Comparison of ENCODE assay signal across 17 cellular contexts in the genomic region with DNA sequence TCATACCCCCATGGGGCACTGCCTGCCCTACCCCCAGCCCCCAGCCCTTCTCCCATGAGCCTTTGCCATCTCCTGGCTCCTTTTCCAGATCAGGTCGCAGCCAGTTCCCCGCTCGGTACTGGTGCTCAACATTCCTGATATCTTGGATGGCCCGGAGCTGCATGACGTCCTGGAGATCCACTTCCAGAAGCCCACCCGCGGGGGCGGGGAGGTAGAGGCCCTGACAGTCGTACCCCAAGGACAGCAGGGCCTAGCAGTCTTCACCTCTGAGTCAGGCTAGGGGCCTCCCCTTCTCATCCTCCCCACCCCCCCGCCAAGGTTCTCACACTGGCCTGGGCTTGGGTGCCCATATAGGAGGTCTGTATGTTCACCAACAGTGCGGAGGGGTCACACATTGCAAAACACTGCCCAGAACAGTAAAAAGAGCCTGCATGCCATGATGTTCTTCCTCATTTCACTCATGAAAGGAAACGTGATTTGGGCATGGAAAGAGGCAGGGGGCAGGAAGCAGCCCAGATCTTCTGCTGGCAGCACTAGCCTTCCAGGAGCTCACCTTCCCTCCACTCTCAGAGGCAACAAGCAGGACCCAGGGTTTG. TPM values are rescaled to one million over a fixed set of nuclear protein-coding genes. Genes with fewer than 3 reads are reported as not detected.
A peak's percentile ranks its signal among the peaks of the same experiment; 100 is the strongest.
DNase-seq lines count a peak whose midpoint lies in the region; ATAC-seq and TF ChIP-seq lines count a peak whose summit lies in the region.
"Had no signal": no experiment of that assay in that cellular context is flagged by ENCODE, and none has a peak within 500 bp of the region (broad histone marks: within the 10 kb centered on the region; RNA-seq: fewer than 3 reads in every experiment).

No MANE protein-coding gene starts in this region.

- no peak for TF ChIP-seq EP300 in esophagus muscularis mucosa (IDR thresholded peaks at IDR 0.05)

- ATAC-seq in Right ventricle myocardium superior (ENCODE audit: poor library complexity) (peak; percentile 20), HG03095 (IDR thresholded peaks at IDR 0.05; ENCODE audit: unreplicated experiment) (no peak), HG03159 (IDR thresholded peaks at IDR 0.05; ENCODE audit: unreplicated experiment) (no peak), SK-N-SH treated with all-trans-retinoic acid at 6 μM for 48 hours (no peak)
- ATAC-seq: activated CD8-positive, alpha-beta memory T cell treated with anti-CD3 and anti-CD28 coated beads, Interleukin-2, amount 10 ng/mL, durations not matched to agents 7 days and 5 days had no signal

- H3K4me1 ChIP-seq in esophagus muscularis mucosa = peaks cover 77 to 89% (median 82%) of the 10 kb centered on the region in 4 donors
- H3K4me1 ChIP-seq in neutrophil (ENCODE audit: control insufficient read depth in 1 of 2, insufficient read depth in 1 of 2, low read depth in 1 of 2, low read length in 1 of 2) = peaks cover 32 to 36% of the 10 kb centered on the region in 2 experiments

- H3K36me3 ChIP-seq in esophagus muscularis mucosa = peaks cover 12 to 69% (median 60%) of the 10 kb centered on the region in 4 donors
- peaks cover 53% of the 10 kb centered on the region for H3K36me3 ChIP-seq in neutrophil

- DNase-seq in Right ventricle myocardium superior = no peak
- no peak for DNase-seq in cardiac septum (ENCODE audit: low spot score)
- no peak for DNase-seq in esophagus muscularis mucosa (ENCODE audit: extremely low spot score)
- no peak for DNase-seq in activated T-cell treated with anti-CD3 and anti-CD28 coated beads, Interleukin-2, amount 50 U/mL, for 1 hour
- DNase-seq: activated CD8-positive, alpha-beta memory T cell treated with anti-CD3 and anti-CD28 coated beads, Interleukin-2, amount 10 ng/mL, durations not matched to agents 7 days and 5 days; activated naive CD4-positive, alpha-beta T cell treated with anti-CD3 and anti-CD28 coated beads for 36 hours; Caco-2; effector memory CD4-positive, alpha-beta T cell; immature natural killer cell; NCI-H1436; NCI-H226 had no signal

- H3K27ac ChIP-seq in esophagus muscularis mucosa (replicated peaks in 1 of 4) = peak overlapping the region; percentile 58 to 75 (median 66)
- H3K27ac ChIP-seq in neutrophil = peak overlapping the region; percentile 55
- H3K27ac ChIP-seq: A549, VCaP had no signal

- intact Hi-C loops in Right ventricle myocardium superior (cut with DNase I) (no loop called here), cardiac septum (cut with DNase I) (no loop called here), esophagus muscularis mucosa (cut with DNase I) (no loop called here)

- TF ChIP-seq POLR2A in esophagus muscularis mucosa (IDR thresholded peaks at IDR 0.05; ENCODE audit: low read depth) = no peak

- H3K27me3 ChIP-seq in esophagus muscularis mucosa (no peaks in the 10 kb centered on the region), neutrophil (no peaks in the 10 kb centered on the region)

- TF ChIP-seq CTCF in esophagus muscularis mucosa (IDR thresholded peaks at IDR 0.05) (no peak), neutrophil (IDR thresholded peaks at IDR 0.05) (no peak)

- H3K4me3 ChIP-seq in esophagus muscularis mucosa = no peak overlapping the region
- no peak overlapping the region for H3K4me3 ChIP-seq in neutrophil (ENCODE audit: low read depth in 1 of 2, low read length in 1 of 2)
- H3K4me3 ChIP-seq: A549 had no signal

- WGBS in esophagus muscularis mucosa = 79% methylated on average over 9 of the region's 12 CpGs

- H3K9me3 ChIP-seq in esophagus muscularis mucosa (no peaks in the 10 kb centered on the region), neutrophil (no peaks in the 10 kb centered on the region)
- H3K9me3 ChIP-seq: A549, Caco-2 had no signal

TF ChIP-seq in SK-N-SH treated with all-trans-retinoic acid at 6 μM for 48 hours, 23 proteins besides CTCF, POLR2A, EP300 and RAD21:
- TF ChIP-seq ISL1 (CRISPR knock-in tag; IDR thresholded peaks at IDR 0.05) = no peak
- TF ChIP-seq SNAI2 (CRISPR knock-in tag; IDR thresholded peaks at IDR 0.05) = no peak
- TF ChIP-seq ZFP30 (CRISPR knock-in tag; IDR thresholded peaks at IDR 0.05) = no peak
- no peak for TF ChIP-seq CSDC2 (CRISPR knock-in tag; IDR thresholded peaks at IDR 0.05)
- no peak for TF ChIP-seq OSR1 (CRISPR knock-in tag; IDR thresholded peaks at IDR 0.05)
- no peak for TF ChIP-seq ZC3H10 (CRISPR knock-in tag; IDR thresholded peaks at IDR 0.05)
- no peak for TF ChIP-seq POU6F1 (CRISPR knock-in tag; IDR thresholded peaks at IDR 0.05; ENCODE audit: borderline replicate concordance, low read depth)
- no peak for TF ChIP-seq RARB (CRISPR knock-in tag; IDR thresholded peaks at IDR 0.05)
- TF ChIP-seq ESRRG (CRISPR knock-in tag; IDR thresholded peaks at IDR 0.05) = no peak
- no peak for TF ChIP-seq ZFP3 (CRISPR knock-in tag; IDR thresholded peaks at IDR 0.05)
- no peak for TF ChIP-seq TCF4 (CRISPR knock-in tag; IDR thresholded peaks at IDR 0.05; ENCODE audit: borderline replicate concordance)
- no peak for TF ChIP-seq TOX (CRISPR knock-in tag; IDR thresholded peaks at IDR 0.05; ENCODE audit: borderline replicate concordance)
- TF ChIP-seq, protein P1, sequence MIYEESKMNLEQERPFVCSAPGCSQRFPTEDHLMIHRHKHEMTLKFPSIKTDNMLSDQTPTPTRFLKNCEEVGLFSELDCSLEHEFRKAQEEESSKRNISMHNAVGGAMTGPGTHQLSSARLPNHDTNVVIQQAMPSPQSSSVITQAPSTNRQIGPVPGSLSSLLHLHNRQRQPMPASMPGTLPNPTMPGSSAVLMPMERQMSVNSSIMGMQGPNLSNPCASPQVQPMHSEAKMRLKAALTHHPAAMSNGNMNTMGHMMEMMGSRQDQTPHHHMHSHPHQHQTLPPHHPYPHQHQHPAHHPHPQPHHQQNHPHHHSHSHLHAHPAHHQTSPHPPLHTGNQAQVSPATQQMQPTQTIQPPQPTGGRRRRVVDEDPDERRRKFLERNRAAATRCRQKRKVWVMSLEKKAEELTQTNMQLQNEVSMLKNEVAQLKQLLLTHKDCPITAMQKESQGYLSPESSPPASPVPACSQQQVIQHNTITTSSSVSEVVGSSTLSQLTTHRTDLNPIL (CRISPR knock-in tag; IDR thresholded peaks at IDR 0.05; ENCODE audit: low read depth) = no peak
- TF ChIP-seq ZNF70 (CRISPR knock-in tag; IDR thresholded peaks at IDR 0.05) = no peak
- TF ChIP-seq, protein P2, sequence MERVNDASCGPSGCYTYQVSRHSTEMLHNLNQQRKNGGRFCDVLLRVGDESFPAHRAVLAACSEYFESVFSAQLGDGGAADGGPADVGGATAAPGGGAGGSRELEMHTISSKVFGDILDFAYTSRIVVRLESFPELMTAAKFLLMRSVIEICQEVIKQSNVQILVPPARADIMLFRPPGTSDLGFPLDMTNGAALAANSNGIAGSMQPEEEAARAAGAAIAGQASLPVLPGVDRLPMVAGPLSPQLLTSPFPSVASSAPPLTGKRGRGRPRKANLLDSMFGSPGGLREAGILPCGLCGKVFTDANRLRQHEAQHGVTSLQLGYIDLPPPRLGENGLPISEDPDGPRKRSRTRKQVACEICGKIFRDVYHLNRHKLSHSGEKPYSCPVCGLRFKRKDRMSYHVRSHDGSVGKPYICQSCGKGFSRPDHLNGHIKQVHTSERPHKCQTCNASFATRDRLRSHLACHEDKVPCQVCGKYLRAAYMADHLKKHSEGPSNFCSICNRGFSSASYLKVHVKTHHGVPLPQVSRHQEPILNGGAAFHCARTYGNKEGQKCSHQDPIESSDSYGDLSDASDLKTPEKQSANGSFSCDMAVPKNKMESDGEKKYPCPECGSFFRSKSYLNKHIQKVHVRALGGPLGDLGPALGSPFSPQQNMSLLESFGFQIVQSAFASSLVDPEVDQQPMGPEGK (CRISPR knock-in tag; IDR thresholded peaks at IDR 0.05; ENCODE audit: borderline replicate concordance) = no peak
- TF ChIP-seq ZNF8 (CRISPR knock-in tag; IDR thresholded peaks at IDR 0.05) = no peak

RNA-seq across cellular contexts. Expression of gene IFI35, which starts 7.5 kb away (rescaled TPM):
- total RNA-seq in Right ventricle myocardium superior (14.4 TPM), cardiac septum (13.7 TPM), esophagus muscularis mucosa (10 to 100 TPM; 21.2 to 36.1 (median 28.8) TPM)

RNA-seq across cellular contexts. Expression of gene VAT1, which starts 8.1 kb away (rescaled TPM):
- 89.7 TPM for total RNA-seq in Right ventricle myocardium superior
- 81.3 TPM for total RNA-seq in cardiac septum
- total RNA-seq in esophagus muscularis mucosa = 100 to 1,000 TPM; 106 to 190 (median 139) TPM

RNA-seq across cellular contexts. Expression of gene RND2, which starts 10.9 kb away (rescaled TPM):
- 0.65 TPM for total RNA-seq in Right ventricle myocardium superior
- 0.89 TPM for total RNA-seq in cardiac septum
- total RNA-seq in esophagus muscularis mucosa = 1 to 10 TPM; 2.7 to 3.2 (median 2.8) TPM
- total RNA-seq: activated CD8-positive, alpha-beta memory T cell treated with anti-CD3 and anti-CD28 coated beads, Interleukin-2, amount 10 ng/mL, durations not matched to agents 7 days and 5 days; activated naive CD4-positive, alpha-beta T cell treated with anti-CD3 and anti-CD28 coated beads for 36 hours had no signal

RNA-seq across cellular contexts. Expression of gene RPL27, which starts 15.9 kb away (rescaled TPM):
- total RNA-seq in Right ventricle myocardium superior = 675 TPM
- 536 TPM for total RNA-seq in cardiac septum
- total RNA-seq in esophagus muscularis mucosa = 1,000 to 10,000 TPM; 1,126 to 2,755 (median 1,417) TPM

RNA-seq across cellular contexts. Expression of gene RUNDC1, which starts 33.8 kb away (rescaled TPM):
- total RNA-seq in Right ventricle myocardium superior = 10.0 TPM
- 14.8 TPM for total RNA-seq in cardiac septum
- total RNA-seq in esophagus muscularis mucosa = 10 to 100 TPM; 13.3 to 19.1 (median 16.5) TPM
